ENCODE assay signal across 9 cellular contexts in the genomic region with DNA sequence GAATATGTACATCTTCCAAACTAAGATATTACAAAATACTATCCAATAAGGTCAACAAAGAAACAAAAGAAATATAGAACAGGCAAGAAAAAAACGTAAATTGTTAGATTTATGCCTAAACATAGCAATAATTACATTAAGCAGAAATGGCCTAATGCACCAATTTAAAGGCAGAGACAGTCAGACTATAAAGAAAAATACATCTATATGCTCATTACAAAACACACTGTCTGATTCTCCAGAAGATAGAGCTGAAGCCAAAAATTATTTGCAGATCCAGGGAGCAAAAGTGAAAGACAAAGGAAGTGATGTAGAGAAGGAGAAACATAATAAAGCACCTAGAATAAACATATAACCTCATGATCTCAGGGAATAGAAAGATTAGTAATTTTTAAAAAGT.
"Had no signal": no experiment of that assay in that cellular context is flagged by ENCODE, and none has a peak within 500 bp of the region (broad histone marks: within the 10 kb centered on the region; RNA-seq: fewer than 3 reads in every experiment).

No MANE protein-coding gene starts in this region.

- ATAC-seq: GM23338, HCT116 had no signal

- H3K27ac ChIP-seq: GM23248 had no signal

- H3K4me1 ChIP-seq: HAP-1 had no signal

- H3K4me3 ChIP-seq: GM23248, GM23338, HAP-1 had no signal

- H3K4me2 ChIP-seq: GM23338 had no signal

- DNase-seq: GM23248, GOT3, H7, H9, HCEC 1CT, HFFc6 had no signal

- H2AFZ ChIP-seq: GM23248, GM23338 had no signal

- H3K9ac ChIP-seq: GM23248 had no signal

- H3K36me3 ChIP-seq: HAP-1 had no signal

- H3K9me3 ChIP-seq: HAP-1 had no signal
